Comparison of ENCODE assay signal across 35 cellular contexts in genomic region chr18:34918856-34919255, GRCh38.
"Had no signal": no experiment of that assay in that cellular context is flagged by ENCODE, and none has a peak within 500 bp of the region (broad histone marks: within the 10 kb centered on the region; RNA-seq: fewer than 3 reads in every experiment).

No MANE protein-coding gene starts in this region.

- H2AFZ ChIP-seq: PC-9 had no signal

- H3K4me2 ChIP-seq: PC-9 had no signal

- H3K27me3 Mint-ChIP-seq: activated naive CD8-positive, alpha-beta T cell had no signal

- H3K4me1 Mint-ChIP-seq: activated B cell treated with CpG ODN at 0.5 μM for 24 hours; activated naive CD4-positive, alpha-beta T cell treated with anti-CD3 and anti-CD28 coated beads, Interleukin-2, amount 10 ng/mL, durations not matched to agents 7 days and 5 days; activated naive CD8-positive, alpha-beta T cell treated with anti-CD3 and anti-CD28 coated beads, Interleukin-2, amount 50 U/mL, for 24 hours had no signal

- DNase-seq: activated B cell treated with CpG ODN at 0.5 μM for 24 hours; activated CD4-positive, alpha-beta memory T cell treated with anti-CD3 and anti-CD28 coated beads for 36 hours; activated CD4-positive, alpha-beta T cell treated with anti-CD3 and anti-CD28 coated beads for 4 hours; activated CD4-positive, alpha-beta T cell treated with anti-CD3 and anti-CD28 coated beads, Interleukin-2, amount 50 U/mL, for 1 hour; activated CD4-positive, CD25-positive, alpha-beta regulatory T cell treated with anti-CD3 and anti-CD28 coated beads, Interleukin-2, amount 50 U/mL, for 72 hours; activated CD8-positive, alpha-beta memory T cell treated with anti-CD3 and anti-CD28 coated beads, Interleukin-2, amount 50 U/mL, for 4 hours; activated effector memory CD4-positive, alpha-beta T cell treated with Interleukin-2 at 50 U/mL for 16 hours; activated naive CD4-positive, alpha-beta T cell treated with anti-CD3 and anti-CD28 coated beads, Interleukin-2, amount 10 ng/mL, durations not matched to agents 7 days and 5 days; activated naive CD8-positive, alpha-beta T cell treated with anti-CD3 and anti-CD28 coated beads, Interleukin-2, amount 50 U/mL, for 24 hours; activated T-cell treated with anti-CD3 and anti-CD28 coated beads for 4 hours; activated T-cell treated with anti-CD3 and anti-CD28 coated beads, Interleukin-2, amount 50 U/mL, for 48 hours; anterior cingulate cortex; brain microvascular endothelial cell; central memory CD4-positive, alpha-beta T cell; Karpas-422; NCI-H1105; NCI-H1417 treated with DMSO at 0.1 percent for 48 hours; NCI-H187 treated with DMSO at 0.1 percent for 48 hours; NCI-H2081; NCI-H2171 treated with DMSO at 0.1 percent for 48 hours; NCI-H2227 treated with DMSO at 0.1 percent for 48 hours; NCI-H446; NCI-H510A treated with DMSO at 0.1 percent for 48 hours; NCI-H526 treated with DMSO at 0.1 percent for 48 hours; NK-92 treated with Interleukin-12 subunit alpha and Interleukin-12 subunit beta, amount 100 ng/mL, for 24 hours; PC-9; SIG-M5; SW 1271; T-helper 1 cell; T-helper 2 cell; T-helper 9 cell had no signal

- H3K4me3 ChIP-seq: PC-9 had no signal

- H3K4me3 Mint-ChIP-seq: activated B cell treated with CpG ODN at 0.5 μM for 24 hours; activated CD4-positive, alpha-beta memory T cell treated with anti-CD3 and anti-CD28 coated beads for 36 hours; activated naive CD4-positive, alpha-beta T cell treated with anti-CD3 and anti-CD28 coated beads, Interleukin-2, amount 10 ng/mL, durations not matched to agents 7 days and 5 days; activated naive CD8-positive, alpha-beta T cell; activated naive CD8-positive, alpha-beta T cell treated with anti-CD3 and anti-CD28 coated beads, Interleukin-2, amount 50 U/mL, for 24 hours had no signal

- H3K36me3 ChIP-seq: brain microvascular endothelial cell had no signal

- H3K36me3 Mint-ChIP-seq: activated CD4-positive, alpha-beta memory T cell treated with anti-CD3 and anti-CD28 coated beads for 36 hours; activated naive CD4-positive, alpha-beta T cell treated with anti-CD3 and anti-CD28 coated beads, Interleukin-2, amount 10 ng/mL, durations not matched to agents 7 days and 5 days had no signal

- ATAC-seq: activated naive CD8-positive, alpha-beta T cell treated with anti-CD3 and anti-CD28 coated beads, Interleukin-2, amount 50 U/mL, for 24 hours; Right ventricle myocardium inferior had no signal

- H3K27ac Mint-ChIP-seq: activated B cell treated with CpG ODN at 0.5 μM for 24 hours; activated CD4-positive, alpha-beta memory T cell treated with anti-CD3 and anti-CD28 coated beads for 36 hours; activated naive CD4-positive, alpha-beta T cell treated with anti-CD3 and anti-CD28 coated beads, Interleukin-2, amount 10 ng/mL, durations not matched to agents 7 days and 5 days; activated naive CD8-positive, alpha-beta T cell; activated naive CD8-positive, alpha-beta T cell treated with anti-CD3 and anti-CD28 coated beads, Interleukin-2, amount 50 U/mL, for 24 hours had no signal

- H3K9me3 Mint-ChIP-seq: activated B cell treated with CpG ODN at 0.5 μM for 24 hours; activated CD4-positive, alpha-beta memory T cell treated with anti-CD3 and anti-CD28 coated beads for 36 hours; activated naive CD4-positive, alpha-beta T cell treated with anti-CD3 and anti-CD28 coated beads, Interleukin-2, amount 10 ng/mL, durations not matched to agents 7 days and 5 days; activated naive CD8-positive, alpha-beta T cell treated with anti-CD3 and anti-CD28 coated beads, Interleukin-2, amount 50 U/mL, for 24 hours had no signal

- H3K27ac ChIP-seq: brain microvascular endothelial cell, PC-9, RWPE1, VCaP had no signal

- H3K27me3 ChIP-seq: brain microvascular endothelial cell had no signal
